In genomic region chr1:91135799-91136198, GRCh38 we compare ENCODE assay signal across 1 cellular context.
TF ChIP-seq lines count a peak whose summit lies in the region.

No MANE protein-coding gene starts in this region.

TF ChIP-seq in H1, 55 proteins besides CTCF, POLR2A, EP300 and RAD21:
- TF ChIP-seq JUN (IDR thresholded peaks at IDR 0.05; ENCODE audit: low read depth, low read length) (no peak), GABPA (IDR thresholded peaks at IDR 0.05; ENCODE audit: borderline replicate concordance, insufficient read depth, low read length) (no peak), RXRA (IDR thresholded peaks at IDR 0.05; ENCODE audit: insufficient read depth, low read depth, low read length) (no peak), SP1 (IDR thresholded peaks at IDR 0.05; ENCODE audit: low read depth, low read length) (peak; percentile 81), TAF1 (IDR thresholded peaks at IDR 0.05; ENCODE audit: low read depth, low read length) (no peak), CEBPB (IDR thresholded peaks at IDR 0.05; ENCODE audit: low read depth, low read length) (no peak), RFX5 (IDR thresholded peaks at IDR 0.05; ENCODE audit: borderline replicate concordance, low read depth, low read length) (no peak), CHD2 (IDR thresholded peaks at IDR 0.05; ENCODE audit: low read length) (peak; percentile 52; the same call in 1 of the 2 replicates), TCF12 (IDR thresholded peaks at IDR 0.05; ENCODE audit: low read depth, low read length) (no peak)
- TF ChIP-seq, protein P1, sequence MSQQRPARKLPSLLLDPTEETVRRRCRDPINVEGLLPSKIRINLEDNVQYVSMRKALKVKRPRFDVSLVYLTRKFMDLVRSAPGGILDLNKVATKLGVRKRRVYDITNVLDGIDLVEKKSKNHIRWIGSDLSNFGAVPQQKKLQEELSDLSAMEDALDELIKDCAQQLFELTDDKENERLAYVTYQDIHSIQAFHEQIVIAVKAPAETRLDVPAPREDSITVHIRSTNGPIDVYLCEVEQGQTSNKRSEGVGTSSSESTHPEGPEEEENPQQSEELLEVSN (IDR thresholded peaks at IDR 0.05): 0 out of 2 replicates have a peak, but pooled peaks have one; percentile 41
